8 cellular contexts compared by ENCODE assay signal in the genomic region with DNA sequence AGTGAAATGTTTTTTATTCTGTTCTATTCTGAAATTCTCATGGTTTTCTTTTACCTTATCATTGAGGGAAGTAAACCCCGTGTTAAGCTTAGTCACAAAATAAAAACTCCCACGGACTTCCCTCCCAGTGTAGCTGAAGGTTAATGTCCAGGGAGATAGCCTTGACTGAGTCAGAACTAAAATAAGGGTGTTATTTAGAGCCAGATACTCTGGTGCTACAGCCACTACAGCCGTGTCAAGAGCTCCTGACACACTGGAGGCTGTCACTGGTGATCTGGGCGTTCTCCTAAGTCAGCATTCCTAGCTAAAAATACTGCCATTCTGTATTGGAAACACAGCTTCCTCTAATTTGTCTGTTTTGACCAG.
A peak's percentile ranks its signal among the peaks of the same experiment; 100 is the strongest.
DNase-seq lines count a peak whose midpoint lies in the region; TF ChIP-seq lines count a peak whose summit lies in the region.

No MANE protein-coding gene starts in this region.

- TF ChIP-seq CTCF in AG09309 (IDR thresholded peaks at IDR 0.05; ENCODE audit: control insufficient read depth, insufficient read depth, low read depth, low read length, missing control alignments) (no peak), thyroid gland (IDR thresholded peaks at IDR 0.05) (no peak)

- H3K9me3 ChIP-seq in thyroid gland: no peaks in the 10 kb centered on the region

- DNase-seq in AG09309 (ENCODE audit: low read depth) (peak; percentile 73), HCEC 1CT (peak; percentile 73), amniotic epithelial cell (ENCODE audit: low read depth) (peak; percentile 99), iris pigment epithelial cell (ENCODE audit: low read depth) (peak; percentile 95), thyroid gland (peak; percentile 76 to 79), cerebellum (ENCODE audit: low spot score) (no peak), NCI-H446 treated with DMSO at 0.1 percent for 48 hours (lab: John Stamatoyannopoulos, UW) (no peak)
- DNase-seq in effector CD8-positive, alpha-beta T cell (lab: John Stamatoyannopoulos, UW): no peak

- intact Hi-C loops in thyroid gland (cut with DNase I): no loop called here

- peaks cover 47 to 83% of the 10 kb centered on the region in 2 donors for H3K4me1 ChIP-seq in thyroid gland

- H3K36me3 ChIP-seq in thyroid gland: no peaks in the 10 kb centered on the region

- TF ChIP-seq POLR2A in thyroid gland (IDR thresholded peaks at IDR 0.05): peak in 1 of 2 donors; percentile 49

- H3K27ac ChIP-seq in thyroid gland: peak overlapping the region; percentile 44 to 90 (median 83)

- no peaks in the 10 kb centered on the region for H3K27me3 ChIP-seq in thyroid gland

- no peak overlapping the region for H3K4me3 ChIP-seq in AG09309 (ENCODE audit: control insufficient read depth, low read depth, low read length)
- H3K4me3 ChIP-seq in thyroid gland (replicated peaks in 1 of 3): no peak overlapping the region

- WGBS in thyroid gland, 2 donors: 7 to 12% methylated on average over 4 of the region's 4 CpGs

Comparison
In these comparisons a context has a peak if more than half of its experiments do, and no peak if none do; other contexts are left out.
1. DNase-seq: peak in AG09309 (single experiment), HCEC 1CT (single experiment), amniotic epithelial cell (single experiment), iris pigment epithelial cell (single experiment) and thyroid gland (2 of 2); none in cerebellum (single experiment), NCI-H446 treated with DMSO at 0.1 percent for 48 hours (single experiment) and effector CD8-positive, alpha-beta T cell (single experiment).